Comparison of ENCODE assay signal across 31 cellular contexts in genomic region chr4:176631611-176632010, GRCh38.
"Had no signal": no experiment of that assay in that cellular context is flagged by ENCODE, and none has a peak within 500 bp of the region (broad histone marks: within the 10 kb centered on the region; RNA-seq: fewer than 3 reads in every experiment).

No MANE protein-coding gene starts in this region.

- DNase-seq: activated CD4-positive, alpha-beta memory T cell treated with anti-CD3 and anti-CD28 coated beads, Interleukin-2, amount 10 ng/mL, durations not matched to agents 7 days and 5 days; activated CD4-positive, alpha-beta T cell treated with anti-CD3 and anti-CD28 coated beads for 1 hour; activated CD4-positive, alpha-beta T cell treated with anti-CD3 and anti-CD28 coated beads for 48 hours; activated CD4-positive, CD25-positive, alpha-beta regulatory T cell; activated CD8-positive, alpha-beta memory T cell treated with anti-CD3 and anti-CD28 coated beads for 24 hours; activated CD8-positive, alpha-beta memory T cell treated with anti-CD3 and anti-CD28 coated beads, Interleukin-2, amount 10 ng/mL, durations not matched to agents 7 days and 5 days; activated CD8-positive, alpha-beta memory T cell treated with anti-CD3 and anti-CD28 coated beads, Interleukin-2, amount 50 U/mL, for 48 hours; activated effector memory CD4-positive, alpha-beta T cell treated with Interleukin-2 at 50 U/mL for 16 hours; activated naive CD4-positive, alpha-beta T cell treated with anti-CD3 and anti-CD28 coated beads, Interleukin-2, amount 10 ng/mL, durations not matched to agents 7 days and 5 days; activated naive CD8-positive, alpha-beta T cell treated with anti-CD3 and anti-CD28 coated beads for 36 hours; activated T-cell treated with anti-CD3 and anti-CD28 coated beads, Interleukin-2, amount 50 U/mL, for 48 hours; amygdala; body of pancreas; Kasumi-1; KG1; MG63; NCI-H1048; NCI-H1105 treated with DMSO at 0.1 percent for 48 hours; NCI-H1436 treated with DMSO at 0.1 percent for 48 hours; NCI-H1694 treated with DMSO at 0.1 percent for 48 hours; NCI-H2029; NCI-H345; NCI-H524 treated with DMSO at 0.1 percent for 48 hours; NK-92 treated with Interleukin-12 subunit alpha and Interleukin-12 subunit beta, amount 100 ng/mL, for 24 hours; Right ventricle myocardium superior; SJCRH30; T1000; WERI-Rb-1 had no signal

- H3K4me3 ChIP-seq: body of pancreas, breast epithelium, MG63, SJCRH30, SK-N-MC had no signal

- H3K27me3 ChIP-seq: body of pancreas, breast epithelium, MG63, SJCRH30 had no signal

- H3K4me1 ChIP-seq: body of pancreas, breast epithelium, SJCRH30 had no signal

- H3K36me3 ChIP-seq: breast epithelium, MG63, SJCRH30, WERI-Rb-1 had no signal

- ATAC-seq: activated CD8-positive, alpha-beta memory T cell treated with anti-CD3 and anti-CD28 coated beads, Interleukin-2, amount 10 ng/mL, durations not matched to agents 7 days and 5 days; body of pancreas had no signal

- H3K9me3 ChIP-seq: body of pancreas, breast epithelium, MG63, SJCRH30 had no signal

- H3K27ac ChIP-seq: body of pancreas, breast epithelium, SJCRH30, SK-N-MC, WERI-Rb-1 had no signal

- FAIRE-seq: astrocyte had no signal
